ENCODE assay signal across 9 cellular contexts in genomic region chr16:68332411-68333121, GRCh38. TPM values are rescaled to one million over a fixed set of nuclear protein-coding genes. Genes with fewer than 3 reads are reported as not detected.
DNase-seq lines count a peak whose midpoint lies in the region; ATAC-seq and TF ChIP-seq lines count a peak whose summit lies in the region.
"Had no signal": no experiment of that assay in that cellular context is flagged by ENCODE, and none has a peak within 500 bp of the region (broad histone marks: within the 10 kb centered on the region; RNA-seq: fewer than 3 reads in every experiment).

No MANE protein-coding gene starts in this region.

- ATAC-seq in activated CD8-positive, alpha-beta T cell treated with anti-CD3 and anti-CD28 coated beads for 36 hours, result no peak
- ATAC-seq in thoracic aorta (ENCODE audit: insufficient number of reproducible peaks, low FRiP score, low read depth), result no peak

- H3K36me3 Mint-ChIP-seq in activated CD4-positive, alpha-beta T cell treated with anti-CD3 and anti-CD28 coated beads, Interleukin-2, amount 10 ng/mL, durations not matched to agents 7 days and 5 days (ENCODE audit: low read depth), result peaks cover 48% of the 10 kb centered on the region
- peaks cover 49% of the 10 kb centered on the region for H3K36me3 Mint-ChIP-seq in activated CD8-positive, alpha-beta T cell treated with anti-CD3 and anti-CD28 coated beads for 36 hours (ENCODE audit: low read depth)

- H3K4me3 Mint-ChIP-seq in activated CD4-positive, alpha-beta T cell treated with anti-CD3 and anti-CD28 coated beads, Interleukin-2, amount 10 ng/mL, durations not matched to agents 7 days and 5 days, result no peak overlapping the region
- no peak overlapping the region for H3K4me3 Mint-ChIP-seq in activated CD8-positive, alpha-beta T cell treated with anti-CD3 and anti-CD28 coated beads for 36 hours
- H3K4me3 Mint-ChIP-seq: CD8-positive, alpha-beta memory T cell had no signal

- no peaks in the 10 kb centered on the region for H3K27me3 Mint-ChIP-seq in activated CD4-positive, alpha-beta T cell treated with anti-CD3 and anti-CD28 coated beads, Interleukin-2, amount 10 ng/mL, durations not matched to agents 7 days and 5 days
- H3K27me3 Mint-ChIP-seq in activated CD8-positive, alpha-beta T cell treated with anti-CD3 and anti-CD28 coated beads for 36 hours, result no peaks in the 10 kb centered on the region
- H3K27me3 Mint-ChIP-seq: CD8-positive, alpha-beta memory T cell had no signal

- peak; percentile 23 for DNase-seq in activated CD4-positive, alpha-beta T cell treated with anti-CD3 and anti-CD28 coated beads, Interleukin-2, amount 10 ng/mL, durations not matched to agents 7 days and 5 days
- DNase-seq in activated CD4-positive, alpha-beta T cell treated with anti-CD3 and anti-CD28 coated beads for 1 hour, result no peak
- no peak for DNase-seq in activated CD8-positive, alpha-beta T cell treated with anti-CD3 and anti-CD28 coated beads for 36 hours
- DNase-seq in thoracic aorta (ENCODE audit: low spot score), result no peak
- no peak for DNase-seq in effector memory CD4-positive, alpha-beta T cell
- no peak for DNase-seq in LoVo (ENCODE audit: low spot score)
- no peak for DNase-seq in retina
- DNase-seq: CD8-positive, alpha-beta memory T cell had no signal

- intact Hi-C loops in activated CD8-positive, alpha-beta T cell treated with anti-CD3 and anti-CD28 coated beads for 36 hours (cut with micrococcal nuclease), result no loop called here

- H3K4me1 Mint-ChIP-seq in activated CD4-positive, alpha-beta T cell treated with anti-CD3 and anti-CD28 coated beads, Interleukin-2, amount 10 ng/mL, durations not matched to agents 7 days and 5 days, result peaks cover 30% of the 10 kb centered on the region
- peaks cover 21% of the 10 kb centered on the region for H3K4me1 Mint-ChIP-seq in activated CD8-positive, alpha-beta T cell treated with anti-CD3 and anti-CD28 coated beads for 36 hours (ENCODE audit: low read depth)

- H3K4me3 ChIP-seq in thoracic aorta, result no peak overlapping the region
- H3K4me3 ChIP-seq in effector memory CD4-positive, alpha-beta T cell (ENCODE audit: insufficient read depth, low read depth, low read length, poor library complexity, severe bottlenecking), result no peak overlapping the region

- POLR2A ChIA-PET in activated CD4-positive, alpha-beta T cell treated with anti-CD3 and anti-CD28 coated beads, Interleukin-2, amount 10 ng/mL, durations not matched to agents 7 days and 5 days (lab: Charles Lee), result interaction anchor here (0.8 to 1.3 kb wide), 2 partner anchors 8 to 24 kb away, joined by 3 to 4 read pairs; no protein-coding TSS in a partner anchor
- POLR2A ChIA-PET in activated CD8-positive, alpha-beta T cell treated with anti-CD3 and anti-CD28 coated beads for 36 hours (lab: Charles Lee), result interaction anchor here (0.7 to 1.6 kb wide), 2 partner anchors 35 to 68 kb away, joined by 4 to 5 read pairs; partner anchors contain the start of gene SLC7A6

- H3K36me3 ChIP-seq in thoracic aorta, result peaks cover 2% of the 10 kb centered on the region
- peaks cover 9% of the 10 kb centered on the region for H3K36me3 ChIP-seq in effector memory CD4-positive, alpha-beta T cell (ENCODE audit: control insufficient read depth, insufficient read depth, low read length)

- no peak for TF ChIP-seq CTCF in activated CD8-positive, alpha-beta T cell treated with anti-CD3 and anti-CD28 coated beads for 36 hours (IDR thresholded peaks at IDR 0.05)
- TF ChIP-seq CTCF in thoracic aorta (IDR thresholded peaks at IDR 0.05), result no peak

- H3K27ac Mint-ChIP-seq in activated CD4-positive, alpha-beta T cell treated with anti-CD3 and anti-CD28 coated beads, Interleukin-2, amount 10 ng/mL, durations not matched to agents 7 days and 5 days, result peak overlapping the region; percentile 82
- H3K27ac Mint-ChIP-seq in activated CD8-positive, alpha-beta T cell treated with anti-CD3 and anti-CD28 coated beads for 36 hours, result peak overlapping the region; percentile 21

- peaks cover 0 to 21% of the 10 kb centered on the region in 2 donors for H3K4me1 ChIP-seq in thoracic aorta (ENCODE audit: control insufficient read depth in 1 of 2, low read depth in 2 of 2)
- peaks cover 6% of the 10 kb centered on the region for H3K4me1 ChIP-seq in effector memory CD4-positive, alpha-beta T cell (ENCODE audit: control insufficient read depth, insufficient read depth, low read length, poor library complexity, severe bottlenecking)

- H3K9me3 ChIP-seq in thoracic aorta, result no peaks in the 10 kb centered on the region
- H3K9me3 ChIP-seq in effector memory CD4-positive, alpha-beta T cell (ENCODE audit: control insufficient read depth, low read length), result no peaks in the 10 kb centered on the region

- H3K27ac ChIP-seq in layer of hippocampus (ENCODE audit: low read depth, low read length), result peak overlapping the region; percentile 54
- peak overlapping the region; percentile 25 to 38 for H3K27ac ChIP-seq in thoracic aorta
- no peak overlapping the region for H3K27ac ChIP-seq in effector memory CD4-positive, alpha-beta T cell (ENCODE audit: insufficient read depth, low read length, poor library complexity, severe bottlenecking)

- H3K27me3 ChIP-seq in layer of hippocampus (ENCODE audit: control insufficient read depth, insufficient read depth, low read length) (no peaks in the 10 kb centered on the region), thoracic aorta (replicated peaks; ENCODE audit: insufficient read depth) (no peaks in the 10 kb centered on the region)
- no peaks in the 10 kb centered on the region for H3K27me3 ChIP-seq in effector memory CD4-positive, alpha-beta T cell (replicated peaks; ENCODE audit: control insufficient read depth, insufficient read depth, low read length, poor library complexity, severe bottlenecking)

- H3K9me3 Mint-ChIP-seq in activated CD4-positive, alpha-beta T cell treated with anti-CD3 and anti-CD28 coated beads, Interleukin-2, amount 10 ng/mL, durations not matched to agents 7 days and 5 days, result no peaks in the 10 kb centered on the region
- no peaks in the 10 kb centered on the region for H3K9me3 Mint-ChIP-seq in activated CD8-positive, alpha-beta T cell treated with anti-CD3 and anti-CD28 coated beads for 36 hours
- H3K9me3 Mint-ChIP-seq: CD8-positive, alpha-beta memory T cell had no signal

- CTCF ChIA-PET in activated CD4-positive, alpha-beta T cell treated with anti-CD3 and anti-CD28 coated beads, Interleukin-2, amount 10 ng/mL, durations not matched to agents 7 days and 5 days (lab: Charles Lee), result interaction anchor here (0.7 to 10.2 kb wide), 7 partner anchors 15 to 129 kb away, joined by 3 to 172 read pairs (median 4); partner anchors contain the start of gene SLC7A6
- CTCF ChIA-PET in activated CD8-positive, alpha-beta T cell treated with anti-CD3 and anti-CD28 coated beads for 36 hours (lab: Charles Lee), result interaction anchor here (0.6 to 11.4 kb wide), 5 partner anchors 22 to 78 kb away, joined by 3 to 102 read pairs (median 3); partner anchors contain the start of genes PRMT7, SLC7A6 and SLC7A6OS

RNA-seq across cellular contexts. Expression of gene PRMT7, which starts 21.7 kb away (rescaled TPM):
- total RNA-seq in activated CD4-positive, alpha-beta T cell treated with anti-CD3 and anti-CD28 coated beads, Interleukin-2, amount 10 ng/mL, durations not matched to agents 7 days and 5 days, result 10 to 100 TPM; 76.9 TPM
- total RNA-seq in activated CD8-positive, alpha-beta T cell treated with anti-CD3 and anti-CD28 coated beads for 36 hours, result 10 to 100 TPM; 67.4 to 78.4 TPM
- total RNA-seq in thoracic aorta, result 10 to 100 TPM; 46.6 to 74.2 TPM

RNA-seq across cellular contexts. Expression of gene SLC7A6OS, which starts 21.8 kb away (rescaled TPM):
- total RNA-seq in activated CD4-positive, alpha-beta T cell treated with anti-CD3 and anti-CD28 coated beads, Interleukin-2, amount 10 ng/mL, durations not matched to agents 7 days and 5 days, result 10 to 100 TPM; 25.9 to 28.6 TPM
- total RNA-seq in activated CD8-positive, alpha-beta T cell treated with anti-CD3 and anti-CD28 coated beads for 36 hours, result 10 to 100 TPM; 20.2 to 23.1 TPM
- total RNA-seq in thoracic aorta, result 10 to 100 TPM; 15.6 to 22.6 TPM
